ENCODE assay signal across 32 cellular contexts in genomic region chr11:128924618-128925017, GRCh38. TPM values are rescaled to one million over a fixed set of nuclear protein-coding genes. Genes with fewer than 3 reads are reported as not detected.
"Had no signal": no experiment of that assay in that cellular context is flagged by ENCODE, and none has a peak within 500 bp of the region (broad histone marks: within the 10 kb centered on the region; RNA-seq: fewer than 3 reads in every experiment).

No MANE protein-coding gene starts in this region.

- H3K27ac ChIP-seq: body of pancreas, breast epithelium, Peyer's patch had no signal

- H3K4me1 ChIP-seq: breast epithelium, Peyer's patch had no signal

- H3K9me3 ChIP-seq: body of pancreas, breast epithelium, Peyer's patch had no signal

- H3K4me3 ChIP-seq: body of pancreas, breast epithelium, Peyer's patch had no signal

- ATAC-seq: activated CD8-positive, alpha-beta T cell treated with anti-CD3 and anti-CD28 coated beads for 36 hours; activated T-cell treated with anti-CD3 and anti-CD28 coated beads, Interleukin-2, amount 50 U/mL, for 72 hours; activated T-helper 17 cell treated with anti-CD3 and anti-CD28 coated beads, Interleukin-2, amount 50 U/mL, for 72 hours; PC-3 had no signal

- H3K36me3 ChIP-seq: breast epithelium, Peyer's patch had no signal

- H3K27me3 ChIP-seq: body of pancreas, Peyer's patch had no signal

- DNase-seq: activated CD4-positive, alpha-beta T cell treated with anti-CD3 and anti-CD28 coated beads, Interleukin-2, amount 10 ng/mL, durations not matched to agents 24 days and 14 days; activated CD4-positive, alpha-beta T cell treated with anti-CD3 and anti-CD28 coated beads, Interleukin-2, amount 50 U/mL, for 4 hours; activated CD8-positive, alpha-beta T cell treated with anti-CD3 and anti-CD28 coated beads for 36 hours; activated gamma-delta T cell; activated naive CD4-positive, alpha-beta T cell treated with Interleukin-2 at 50 U/mL for 16 hours; activated naive CD8-positive, alpha-beta T cell treated with anti-CD3 and anti-CD28 coated beads, Interleukin-2, amount 10 ng/mL, durations not matched to agents 7 days and 5 days; activated T-cell treated with anti-CD3 and anti-CD28 coated beads, Interleukin-2, amount 50 U/mL, for 1 hour; activated T-cell treated with anti-CD3 and anti-CD28 coated beads, Interleukin-2, amount 50 U/mL, for 72 hours; amygdala; body of pancreas; Karpas-422; KBM-7; NCI-H1105; NCI-H1417 treated with DMSO at 0.1 percent for 48 hours; NCI-H1930; NCI-H2081 treated with DMSO at 0.1 percent for 48 hours; NCI-H510A; NCI-H748 treated with DMSO at 0.1 percent for 48 hours; NK-92 treated with Interleukin-12 subunit alpha and Interleukin-12 subunit beta, amount 100 ng/mL, for 24 hours; PC-3; Peyer's patch; RPMI8226; SHP77 treated with DMSO at 0.1 percent for 48 hours; T1000 had no signal

RNA-seq across cellular contexts. Expression of gene TP53AIP1, which starts 18.1 kb away (rescaled TPM):
- total RNA-seq: activated CD4-positive, alpha-beta T cell treated with anti-CD3 and anti-CD28 coated beads, Interleukin-2, amount 10 ng/mL, durations not matched to agents 24 days and 14 days; activated CD8-positive, alpha-beta memory T cell treated with anti-CD3 and anti-CD28 coated beads for 36 hours; activated CD8-positive, alpha-beta T cell treated with anti-CD3 and anti-CD28 coated beads for 36 hours; activated naive CD8-positive, alpha-beta T cell treated with anti-CD3 and anti-CD28 coated beads, Interleukin-2, amount 10 ng/mL, durations not matched to agents 7 days and 5 days; activated T-helper 17 cell treated with anti-CD3 and anti-CD28 coated beads, Interleukin-2, amount 50 U/mL, for 72 hours; body of pancreas; cardiac septum; T-helper 1 cell treated with Interleukin-12 subunit alpha and Interleukin-12 subunit beta and Interleukin-4 antibody, amounts not matched to agents 30 ng/mL and 1 ng/mL, for 36 hours; T-helper 2 cell treated with Interferon-gamma antibody and Interleukin-4, amounts not matched to agents 100 ng/mL and 5 ng/mL, for 36 hours had no signal

RNA-seq across cellular contexts. Expression of gene KCNJ5, which starts 33.5 kb away (rescaled TPM):
- total RNA-seq: activated CD4-positive, alpha-beta T cell treated with anti-CD3 and anti-CD28 coated beads, Interleukin-2, amount 10 ng/mL, durations not matched to agents 24 days and 14 days; activated CD8-positive, alpha-beta memory T cell treated with anti-CD3 and anti-CD28 coated beads for 36 hours; activated CD8-positive, alpha-beta T cell treated with anti-CD3 and anti-CD28 coated beads for 36 hours; activated T-helper 17 cell treated with anti-CD3 and anti-CD28 coated beads, Interleukin-2, amount 50 U/mL, for 72 hours; MCF 10A; PC-3; T-helper 1 cell treated with Interleukin-12 subunit alpha and Interleukin-12 subunit beta and Interleukin-4 antibody, amounts not matched to agents 30 ng/mL and 1 ng/mL, for 36 hours; T-helper 2 cell treated with Interferon-gamma antibody and Interleukin-4, amounts not matched to agents 100 ng/mL and 5 ng/mL, for 36 hours had no signal

RNA-seq across cellular contexts. Expression of gene KCNJ1, which starts 57.5 kb away (rescaled TPM):
- total RNA-seq: activated CD4-positive, alpha-beta T cell treated with anti-CD3 and anti-CD28 coated beads, Interleukin-2, amount 10 ng/mL, durations not matched to agents 24 days and 14 days; activated CD8-positive, alpha-beta memory T cell treated with anti-CD3 and anti-CD28 coated beads for 36 hours; activated CD8-positive, alpha-beta T cell treated with anti-CD3 and anti-CD28 coated beads for 36 hours; activated T-cell treated with anti-CD3 and anti-CD28 coated beads, Interleukin-2, amount 50 U/mL, for 72 hours; activated T-helper 17 cell treated with anti-CD3 and anti-CD28 coated beads, Interleukin-2, amount 50 U/mL, for 72 hours; astrocyte; body of pancreas; cardiac septum; MCF 10A; PC-3; Peyer's patch; T-helper 1 cell treated with Interleukin-12 subunit alpha and Interleukin-12 subunit beta and Interleukin-4 antibody, amounts not matched to agents 30 ng/mL and 1 ng/mL, for 36 hours; T-helper 2 cell treated with Interferon-gamma antibody and Interleukin-4, amounts not matched to agents 100 ng/mL and 5 ng/mL, for 36 hours had no signal
